In genomic region chr11:92791886-92792285, GRCh38 we compare ENCODE assay signal across 31 cellular contexts.
DNase-seq lines count a peak whose midpoint lies in the region; ATAC-seq, FAIRE-seq and TF ChIP-seq lines count a peak whose summit lies in the region.
"Had no signal": no experiment of that assay in that cellular context is flagged by ENCODE, and none has a peak within 500 bp of the region (broad histone marks: within the 10 kb centered on the region; RNA-seq: fewer than 3 reads in every experiment).

No MANE protein-coding gene starts in this region.

- no peak for DNase-seq in H1 (ENCODE audit: low read depth in 1 of 2, low spot score in 2 of 2)
- DNase-seq in activated effector memory CD4-positive, alpha-beta T cell treated with Interleukin-2 at 50 U/mL for 16 hours = no peak
- DNase-seq: 8988T; ACHN; AML-193; BE2C; C1 segment of cervical spinal cord; Caco-2; Calu3; CD4-positive, alpha-beta memory T cell; CD4-positive, alpha-beta T cell; CD4-positive, CD25-positive, alpha-beta regulatory T cell; CD8-positive, alpha-beta memory T cell; CD8-positive, alpha-beta T cell; COR-L47; DMS 273 treated with DMSO at 0.1 percent for 48 hours; DMS153; DMS53; DMS79; DMS79 treated with DMSO at 0.1 percent for 48 hours; DND-41; EL had no signal

- H2BK20ac ChIP-seq in H1 (ENCODE audit: low read length) = no peak overlapping the region; the same call in 1 of the 2 replicates

- no peak for ATAC-seq in HG03095 (IDR thresholded peaks at IDR 0.05; ENCODE audit: unreplicated experiment)
- ATAC-seq: A549; CD8-positive, alpha-beta T cell had no signal

- no peak for FAIRE-seq in H1 (lab: Jason Lieb, UNC)
- FAIRE-seq: A204.1, A549, D721Med had no signal

- H3K4me3 ChIP-seq in HEK293 (ENCODE audit: low read depth, low read length) = no peak overlapping the region
- no peak overlapping the region for H3K4me3 ChIP-seq in H1 (ENCODE audit: extremely low read depth in 1 of 4, insufficient read depth in 2 of 4, low read depth in 3 of 4, low read length in 4 of 4)
- H3K4me3 ChIP-seq: A549; BLaER1; BLaER1 treated with 17β-estradiol and CSF1 and Interleukin-3, amounts not matched to agents 10 nM and 100 nM had no signal

- H3K79me2 ChIP-seq in H1 (ENCODE audit: control insufficient read depth in 1 of 2, insufficient read depth in 2 of 2, low read length in 2 of 2) = no peaks in the 10 kb centered on the region

- H3K23me2 ChIP-seq in H1 (ENCODE audit: low read depth, low read length) = no peaks in the 10 kb centered on the region

- H2BK15ac ChIP-seq in H1 (ENCODE audit: low read length) = no peak overlapping the region

- no peak for TF ChIP-seq CTCF in HEK293 (tag by site-specific recombination; IDR thresholded peaks at IDR 0.05)
- no peak for TF ChIP-seq CTCF in H1 (IDR thresholded peaks at IDR 0.05; ENCODE audit: control extremely low read depth in 1 of 3, insufficient read depth in 1 of 3, low read depth in 1 of 3, low read length in 3 of 3)

- no peak overlapping the region for H3K4me2 ChIP-seq in H1 (ENCODE audit: insufficient read depth in 1 of 2, low read depth in 2 of 2, low read length in 2 of 2)
- H3K4me2 ChIP-seq: A549; BLaER1; BLaER1 treated with 17β-estradiol and CSF1 and Interleukin-3, amounts not matched to agents 10 nM and 100 nM had no signal

- no peak overlapping the region for H3K18ac ChIP-seq in H1 (ENCODE audit: extremely low read depth, low read length)

- no peak overlapping the region for H3K14ac ChIP-seq in H1 (ENCODE audit: insufficient read length)

- H2BK12ac ChIP-seq in H1 (ENCODE audit: low read depth, low read length) = 0 out of 2 replicates have a peak overlapping the region, but pooled peaks have one; percentile 13

- no peak overlapping the region for H3K9ac ChIP-seq in H1 (replicated peaks in 1 of 4; ENCODE audit: extremely low read depth in 1 of 4, low read depth in 3 of 4, low read length in 3 of 4)
- H3K9ac ChIP-seq: BLaER1; BLaER1 treated with 17β-estradiol and CSF1 and Interleukin-3, amounts not matched to agents 10 nM and 100 nM had no signal

- H3K4me1 ChIP-seq in HEK293 (ENCODE audit: control insufficient read depth, insufficient read depth, low read length) = peaks cover 4% of the 10 kb centered on the region; the same call in 1 of the 2 replicates
- peaks cover 0 to 11% (median 3%) of the 10 kb centered on the region in 4 experiments; a peak in 3 of 7 replicates for H3K4me1 ChIP-seq in H1 (replicated peaks in 1 of 4; ENCODE audit: control insufficient read depth in 3 of 4, insufficient read depth in 4 of 4, low read length in 3 of 4)
- H3K4me1 ChIP-seq: BE2C; BLaER1; BLaER1 treated with 17β-estradiol and CSF1 and Interleukin-3, amounts not matched to agents 10 nM and 100 nM; Caco-2 had no signal

- no peak for TF ChIP-seq RAD21 in H1 (IDR thresholded peaks at IDR 0.05 in 1 of 2, conservative IDR thresholded peaks at IDR 0.05 in 1 of 2; ENCODE audit: low read depth in 2 of 2, low read length in 2 of 2)

- H4K91ac ChIP-seq in H1 (replicated peaks; ENCODE audit: insufficient read length, low read length) = peak overlapping the region; percentile 16

- no peaks in the 10 kb centered on the region for H3K27me3 ChIP-seq in H1 (replicated peaks in 1 of 4; ENCODE audit: control insufficient read depth in 3 of 4, extremely low read depth in 1 of 4, insufficient read depth in 3 of 4, low read length in 3 of 4)
- H3K27me3 ChIP-seq: BE2C; BLaER1; BLaER1 treated with 17β-estradiol and CSF1 and Interleukin-3, amounts not matched to agents 10 nM and 100 nM had no signal

- H2BK5ac ChIP-seq in H1 (ENCODE audit: low read depth, low read length) = no peak overlapping the region

- POLR2A ChIA-PET in HEK293 (lab: Yijun Ruan, JAX) = no interaction called here
- POLR2A ChIA-PET in H1 (lab: Charles Lee; ENCODE audit: partially characterized antibody) = no interaction called here

- no peak overlapping the region for H3K4ac ChIP-seq in H1 (replicated peaks; ENCODE audit: insufficient read length, low read depth, low read length)

- no peak overlapping the region for H4K8ac ChIP-seq in H1 (ENCODE audit: extremely low read depth, insufficient read depth, low read length)

- no peak overlapping the region for H3K27ac ChIP-seq in HEK293 (ENCODE audit: extremely low read depth, low read depth, low read length)
- no peak overlapping the region for H3K27ac ChIP-seq in H1 (ENCODE audit: low read depth, low read length)
- H3K27ac ChIP-seq: 22Rv1; A549; BLaER1; BLaER1 treated with 17β-estradiol and CSF1 and Interleukin-3, amounts not matched to agents 10 nM and 100 nM; C4-2B had no signal

- no peak overlapping the region for H2AK5ac ChIP-seq in H1 (ENCODE audit: low read depth, low read length)

- H3K56ac ChIP-seq in H1 (replicated peaks; ENCODE audit: insufficient read length, low read depth, low read length) = no peak overlapping the region

- no peaks in the 10 kb centered on the region for H3K9me3 ChIP-seq in HEK293 (ENCODE audit: control insufficient read depth, insufficient read depth, low read depth, low read length)
- H3K9me3 ChIP-seq in H1 (ENCODE audit: insufficient read depth in 2 of 2, low read depth in 1 of 2, low read length in 1 of 2) = no peaks in the 10 kb centered on the region; a peak in 1 of 4 replicates
- H3K9me3 ChIP-seq: A549; BE2C; BLaER1; BLaER1 treated with 17β-estradiol and CSF1 and Interleukin-3, amounts not matched to agents 10 nM and 100 nM; Caco-2 had no signal

- 95% methylated on average over 3 of the region's 3 CpGs; no CpG with 5 or more reads in 1 of the 2 experiments for WGBS in H1 (ENCODE audit: extremely low coverage in 1 of 2, insufficient coverage in 1 of 2, insufficient read length in 1 of 2, insufficient replicate concordance in 2 of 2, low coverage in 1 of 2, low lambda C conversion rate in 2 of 2, missing lambda C conversion rate in 1 of 2), 2 experiments

- H4K20me1 ChIP-seq in H1 (replicated peaks in 1 of 2; ENCODE audit: control insufficient read depth in 1 of 2, insufficient read depth in 2 of 2, low read length in 2 of 2) = no peaks in the 10 kb centered on the region
- H4K20me1 ChIP-seq: BLaER1; BLaER1 treated with 17β-estradiol and CSF1 and Interleukin-3, amounts not matched to agents 10 nM and 100 nM had no signal

- H4K5ac ChIP-seq in H1 (ENCODE audit: insufficient read length, low read depth, low read length) = no peak overlapping the region

- no peak overlapping the region for H3K23ac ChIP-seq in H1 (ENCODE audit: insufficient read length)

- TF ChIP-seq POLR2A in H1 (IDR thresholded peaks at IDR 0.05; ENCODE audit: control extremely low read depth in 1 of 2, low read depth in 2 of 2, low read length in 2 of 2) = no peak

- TF ChIP-seq EP300 in H1 (IDR thresholded peaks at IDR 0.05; ENCODE audit: borderline replicate concordance in 1 of 2, low read depth in 2 of 2, low read length in 2 of 2) = no peak

- H2AFZ ChIP-seq in H1 (ENCODE audit: low read length) = no peak overlapping the region

- H3K79me1 ChIP-seq in H1 (ENCODE audit: low read depth, low read length) = no peaks in the 10 kb centered on the region

- H3K36me3 ChIP-seq in HEK293 (ENCODE audit: control insufficient read depth in 2 of 2, insufficient read depth in 1 of 2, low read length in 2 of 2) (peaks cover 0 to 15% of the 10 kb centered on the region in 2 experiments; a peak in 1 of 3 replicates), H1 (ENCODE audit: control insufficient read depth in 2 of 4, insufficient read depth in 4 of 4, low read length in 3 of 4) (peaks cover 0 to 4% (median 0%) of the 10 kb centered on the region in 4 experiments; a peak in 2 of 8 replicates)
- H3K36me3 ChIP-seq: BE2C; BLaER1; BLaER1 treated with 17β-estradiol and CSF1 and Interleukin-3, amounts not matched to agents 10 nM and 100 nM had no signal

- H2BK120ac ChIP-seq in H1 (replicated peaks; ENCODE audit: low read depth, low read length) = peak overlapping the region; percentile 34

- CTCF ChIA-PET in HEK293 (lab: Yijun Ruan, JAX) = interaction anchor here (0.7 kb wide), 1 partner anchor 10 kb away, joined by 4 read pairs; no protein-coding TSS in a partner anchor
- CTCF ChIA-PET in H1 (lab: Charles Lee; ENCODE audit: partially characterized antibody) = interaction anchor here (1.3 to 1.6 kb wide), 2 partner anchors 8 to 13 kb away, joined by 3 read pairs; no protein-coding TSS in a partner anchor

TF ChIP-seq in H1, 55 proteins besides CTCF, POLR2A, EP300 and RAD21:
- no peak for TF ChIP-seq HDAC6 (IDR thresholded peaks at IDR 0.05; ENCODE audit: low read depth, low read length)
- no peak for TF ChIP-seq SP2 (IDR thresholded peaks at IDR 0.05; ENCODE audit: low read length)
- TF ChIP-seq GTF2F1 (IDR thresholded peaks at IDR 0.05; ENCODE audit: borderline replicate concordance, low read depth, low read length) = no peak
- no peak for TF ChIP-seq KDM1A (IDR thresholded peaks at IDR 0.05; ENCODE audit: borderline replicate concordance, low read length)
- no peak for TF ChIP-seq CBX8 (IDR thresholded peaks at IDR 0.05; ENCODE audit: borderline replicate concordance, low read depth, low read length)
- no peak for TF ChIP-seq HDAC2 (IDR thresholded peaks at IDR 0.05; ENCODE audit: borderline replicate concordance in 1 of 2, low read depth in 2 of 2, low read length in 2 of 2)
- TF ChIP-seq CBX5 (IDR thresholded peaks at IDR 0.05; ENCODE audit: low read depth, low read length) = no peak
- no peak for TF ChIP-seq ASH2L (IDR thresholded peaks at IDR 0.05; ENCODE audit: low read length)
- TF ChIP-seq JUN (IDR thresholded peaks at IDR 0.05; ENCODE audit: low read depth, low read length) = no peak
- no peak for TF ChIP-seq NANOG (IDR thresholded peaks at IDR 0.05; ENCODE audit: insufficient read depth, low read depth, low read length, poor library complexity, severe bottlenecking)
- no peak for TF ChIP-seq KDM4A (IDR thresholded peaks at IDR 0.05; ENCODE audit: low read depth, low read length, severe bottlenecking)
- no peak for TF ChIP-seq TAF7 (optimal IDR thresholded peaks at IDR 0.05; ENCODE audit: borderline replicate concordance, low read depth, low read length)
- TF ChIP-seq EGR1 (IDR thresholded peaks at IDR 0.05; ENCODE audit: borderline replicate concordance, low read depth, low read length) = no peak
- no peak for TF ChIP-seq BACH1 (IDR thresholded peaks at IDR 0.05; ENCODE audit: low read length)
- no peak for TF ChIP-seq EZH2 (IDR thresholded peaks at IDR 0.05; ENCODE audit: low read depth, low read length, severe bottlenecking)
